In genomic region chr2:203451011-203451410, GRCh38 we compare ENCODE assay signal across 21 cellular contexts.
DNase-seq lines count a peak whose midpoint lies in the region; ATAC-seq, FAIRE-seq and TF ChIP-seq lines count a peak whose summit lies in the region.
"Had no signal": no experiment of that assay in that cellular context is flagged by ENCODE, and none has a peak within 500 bp of the region (broad histone marks: within the 10 kb centered on the region; RNA-seq: fewer than 3 reads in every experiment).

No MANE protein-coding gene starts in this region.

- H3K4me1 ChIP-seq in mammary epithelial cell (ENCODE audit: insufficient read depth, low read length): peaks cover 5% of the 10 kb centered on the region
- no peaks in the 10 kb centered on the region for H3K4me1 ChIP-seq in breast epithelium
- H3K4me1 ChIP-seq in hepatocyte (ENCODE audit: insufficient read depth): peaks cover 10% of the 10 kb centered on the region
- peaks cover 0 to 8% of the 10 kb centered on the region in 2 donors for H3K4me1 ChIP-seq in kidney (ENCODE audit: control insufficient read depth in 1 of 2, insufficient read depth in 1 of 2, low read depth in 1 of 2, low read length in 2 of 2)
- H3K4me1 ChIP-seq: pancreas had no signal

- no peaks in the 10 kb centered on the region for H3K27me3 Mint-ChIP-seq in activated CD4-positive, alpha-beta memory T cell treated with anti-CD3 and anti-CD28 coated beads for 36 hours
- H3K27me3 Mint-ChIP-seq: effector memory CD8-positive, alpha-beta T cell had no signal

- in situ Hi-C loops in mammary epithelial cell (cut with MboI; ENCODE audit: low sequenced_read_pairs in 2 of 2): no loop called here

- H3K27me3 ChIP-seq in mammary epithelial cell (ENCODE audit: insufficient read depth, low read length) (no peaks in the 10 kb centered on the region), breast epithelium (no peaks in the 10 kb centered on the region), hepatocyte (no peaks in the 10 kb centered on the region)
- H3K27me3 ChIP-seq: esophagus squamous epithelium, heart left ventricle, pancreas, upper lobe of left lung had no signal

- peaks cover 15% of the 10 kb centered on the region for H3K36me3 Mint-ChIP-seq in activated CD4-positive, alpha-beta memory T cell treated with anti-CD3 and anti-CD28 coated beads for 36 hours

- WGBS in mammary epithelial cell (ENCODE audit: low coverage, missing lambda C conversion rate): 98% methylated on average over 2 of the region's 2 CpGs
- WGBS in hepatocyte (ENCODE audit: low lambda C conversion rate, missing lambda C conversion rate): 94% methylated on average over 2 of the region's 2 CpGs

- no peak overlapping the region for H3K27ac Mint-ChIP-seq in activated CD4-positive, alpha-beta memory T cell treated with anti-CD3 and anti-CD28 coated beads for 36 hours
- H3K27ac Mint-ChIP-seq: effector memory CD8-positive, alpha-beta T cell; T-helper 1 cell treated with Interleukin-12 subunit alpha and Interleukin-12 subunit beta and Interleukin-4 antibody, amounts not matched to agents 30 μg/mL and 1 μg/mL, for 36 hours had no signal

- no peaks in the 10 kb centered on the region for H3K9me3 ChIP-seq in mammary epithelial cell (replicated peaks; ENCODE audit: insufficient read depth, low read length)
- no peaks in the 10 kb centered on the region for H3K9me3 ChIP-seq in breast epithelium
- no peaks in the 10 kb centered on the region for H3K9me3 ChIP-seq in hepatocyte (ENCODE audit: low read depth)
- H3K9me3 ChIP-seq in kidney (ENCODE audit: control insufficient read depth in 1 of 2, low read length in 2 of 2): no peaks in the 10 kb centered on the region
- H3K9me3 ChIP-seq: esophagus squamous epithelium, heart left ventricle, pancreas, upper lobe of left lung had no signal

- dilution Hi-C loops in mammary epithelial cell (cut with HindIII; ENCODE audit: low sequenced_read_pairs): no loop called here

- H3K27ac ChIP-seq in mammary epithelial cell (ENCODE audit: insufficient read depth, low read depth, low read length): no peak overlapping the region
- no peak overlapping the region for H3K27ac ChIP-seq in breast epithelium
- H3K27ac ChIP-seq in hepatocyte: peak overlapping the region; percentile 8
- no peak overlapping the region for H3K27ac ChIP-seq in kidney (ENCODE audit: low read depth in 2 of 2, low read length in 2 of 2)
- H3K27ac ChIP-seq: 22Rv1, esophagus squamous epithelium, heart left ventricle, pancreas, upper lobe of left lung had no signal

- no peaks in the 10 kb centered on the region for H4K20me1 ChIP-seq in mammary epithelial cell (ENCODE audit: insufficient read depth, low read length)
- no peaks in the 10 kb centered on the region for H4K20me1 ChIP-seq in hepatocyte (ENCODE audit: insufficient read depth, poor library complexity, severe bottlenecking)

- H3K4me2 ChIP-seq in mammary epithelial cell (ENCODE audit: insufficient read depth, low read depth, low read length): no peak overlapping the region
- no peak overlapping the region for H3K4me2 ChIP-seq in hepatocyte

- TF ChIP-seq CTCF in mammary epithelial cell (conservative IDR thresholded peaks at IDR 0.05 in 1 of 2, IDR thresholded peaks at IDR 0.05 in 1 of 2; ENCODE audit: extremely low read depth in 1 of 2, insufficient read depth in 1 of 2, low read depth in 1 of 2, low read length in 2 of 2) (no peak), breast epithelium (IDR thresholded peaks at IDR 0.05) (no peak), hepatocyte (IDR thresholded peaks at IDR 0.05; ENCODE audit: poor library complexity) (no peak), kidney (IDR thresholded peaks at IDR 0.05; ENCODE audit: borderline replicate concordance, extremely low read depth, insufficient read depth) (no peak)

- H3K9ac ChIP-seq in mammary epithelial cell (ENCODE audit: insufficient read depth, low read length) (peak overlapping the region; percentile 6), kidney (ENCODE audit: low read length in 2 of 2) (no peak overlapping the region)

- CTCF ChIA-PET in mammary epithelial cell (lab: Charles Lee; ENCODE audit: low non-redundant PET): no interaction called here
- CTCF ChIA-PET in activated CD4-positive, alpha-beta memory T cell treated with anti-CD3 and anti-CD28 coated beads for 36 hours (lab: Charles Lee): no interaction called here

- no peak for TF ChIP-seq POLR2A in breast epithelium (IDR thresholded peaks at IDR 0.05)

- peaks cover 19% of the 10 kb centered on the region for H3K36me3 ChIP-seq in mammary epithelial cell (ENCODE audit: insufficient read depth, low read length)
- H3K36me3 ChIP-seq in breast epithelium: peaks cover 1% of the 10 kb centered on the region
- H3K36me3 ChIP-seq in hepatocyte (replicated peaks; ENCODE audit: insufficient read depth, low read depth): no peaks in the 10 kb centered on the region
- peaks cover 7 to 24% of the 10 kb centered on the region in 2 donors for H3K36me3 ChIP-seq in kidney (ENCODE audit: control insufficient read depth in 1 of 2, insufficient read depth in 2 of 2, low read length in 2 of 2)
- H3K36me3 ChIP-seq: pancreas had no signal

- DNase-seq in mammary epithelial cell: no peak
- DNase-seq in breast epithelium (ENCODE audit: low spot score in 2 of 2): no peak
- no peak for DNase-seq in hepatocyte (ENCODE audit: low spot score)
- DNase-seq in kidney: no peak
- DNase-seq in GF-D8 (lab: John Stamatoyannopoulos, UW): no peak
- no peak for DNase-seq in cerebellum (ENCODE audit: low spot score)
- DNase-seq in activated CD4-positive, alpha-beta memory T cell treated with anti-CD3 and anti-CD28 coated beads for 36 hours: no peak
- DNase-seq: activated T-cell treated with anti-CD3 and anti-CD28 coated beads for 4 hours; cerebellar nuclear complex; DMS53; effector memory CD8-positive, alpha-beta T cell; esophagus squamous epithelium; heart left ventricle; pancreas; SHP77 treated with DMSO at 0.1 percent for 48 hours; stimulated activated CD4-positive, alpha-beta T cell treated with anti-CD3 and anti-CD28 coated beads, Interleukin-4, amount 100 ng/mL, for 24 hours; upper lobe of left lung had no signal

- no peaks in the 10 kb centered on the region for H3K9me3 Mint-ChIP-seq in activated CD4-positive, alpha-beta memory T cell treated with anti-CD3 and anti-CD28 coated beads for 36 hours
- H3K9me3 Mint-ChIP-seq: effector memory CD8-positive, alpha-beta T cell; T-helper 1 cell treated with Interleukin-12 subunit alpha and Interleukin-12 subunit beta and Interleukin-4 antibody, amounts not matched to agents 30 μg/mL and 1 μg/mL, for 36 hours had no signal

- BruUV-seq in mammary epithelial cell (replicated peaks; lab: Mats Ljungman, UMichigan): no TSS peak

- no peak overlapping the region for H3K4me3 Mint-ChIP-seq in activated CD4-positive, alpha-beta memory T cell treated with anti-CD3 and anti-CD28 coated beads for 36 hours
- H3K4me3 Mint-ChIP-seq: CD14-positive monocyte; effector memory CD8-positive, alpha-beta T cell; T-helper 1 cell treated with Interleukin-12 subunit alpha and Interleukin-12 subunit beta and Interleukin-4 antibody, amounts not matched to agents 30 μg/mL and 1 μg/mL, for 36 hours had no signal

- H2AFZ ChIP-seq in mammary epithelial cell (ENCODE audit: low read depth, low read length) (no peak overlapping the region), hepatocyte (no peak overlapping the region)

- intact Hi-C loops in mammary epithelial cell (cut with micrococcal nuclease): loop anchor here (5.0 to 10.0 kb wide), 3 partner anchors 174 to 454 kb away; no protein-coding TSS in a partner anchor
- intact Hi-C loops in breast epithelium (cut with DNase I; ENCODE audit: low total_unique reads): loop anchor here (10.0 kb wide), 1 partner anchor 216 kb away; the partner anchor contains the start of gene CYP20A1
- intact Hi-C loops in kidney (cut with DNase I): no loop called here
- intact Hi-C loops in activated CD4-positive, alpha-beta memory T cell treated with anti-CD3 and anti-CD28 coated beads for 36 hours (cut with micrococcal nuclease): loop anchor here (5.0 kb wide), 2 partner anchors 224 to 879 kb away; no protein-coding TSS in a partner anchor

- POLR2A ChIA-PET in activated CD4-positive, alpha-beta memory T cell treated with anti-CD3 and anti-CD28 coated beads for 36 hours (lab: Charles Lee): no interaction called here

- H3K79me2 ChIP-seq in mammary epithelial cell (ENCODE audit: insufficient read depth, low read length) (no peaks in the 10 kb centered on the region), hepatocyte (no peaks in the 10 kb centered on the region)

- H3K4me3 ChIP-seq in mammary epithelial cell (replicated peaks in 1 of 3; ENCODE audit: insufficient read depth in 1 of 3, low read depth in 2 of 3, low read length in 3 of 3): no peak overlapping the region
- H3K4me3 ChIP-seq in breast epithelium: no peak overlapping the region
- no peak overlapping the region for H3K4me3 ChIP-seq in hepatocyte
- H3K4me3 ChIP-seq in kidney (ENCODE audit: low read length in 2 of 2): no peak overlapping the region
- H3K4me3 ChIP-seq: esophagus squamous epithelium, heart left ventricle, pancreas, upper lobe of left lung had no signal

- peak; percentile 86 for ATAC-seq in SK-N-SH treated with all-trans-retinoic acid at 6 μM for 48 hours
- ATAC-seq: effector memory CD8-positive, alpha-beta T cell; pancreas had no signal

- no peak for FAIRE-seq in kidney (lab: Jason Lieb, UNC)
- FAIRE-seq: pancreas had no signal

- peaks cover 7% of the 10 kb centered on the region for H3K4me1 Mint-ChIP-seq in activated CD4-positive, alpha-beta memory T cell treated with anti-CD3 and anti-CD28 coated beads for 36 hours (ENCODE audit: low read depth)

- H3K9me2 ChIP-seq in hepatocyte (replicated peaks; ENCODE audit: insufficient read depth): no peaks in the 10 kb centered on the region

TF ChIP-seq in SK-N-SH treated with all-trans-retinoic acid at 6 μM for 48 hours, 23 proteins besides CTCF, POLR2A, EP300 and RAD21 (continues in another document):
- TF ChIP-seq POU6F1 (CRISPR knock-in tag; IDR thresholded peaks at IDR 0.05; ENCODE audit: borderline replicate concordance, low read depth) (no peak), ZC3H10 (CRISPR knock-in tag; IDR thresholded peaks at IDR 0.05) (0 out of 2 replicates have a peak, but pooled peaks have one; percentile 15), ARNTL (CRISPR knock-in tag; IDR thresholded peaks at IDR 0.05; ENCODE audit: borderline replicate concordance, low read depth) (no peak), CSDC2 (CRISPR knock-in tag; IDR thresholded peaks at IDR 0.05) (no peak), GLIS3 (CRISPR knock-in tag; IDR thresholded peaks at IDR 0.05) (no peak)
